In the genomic region with DNA sequence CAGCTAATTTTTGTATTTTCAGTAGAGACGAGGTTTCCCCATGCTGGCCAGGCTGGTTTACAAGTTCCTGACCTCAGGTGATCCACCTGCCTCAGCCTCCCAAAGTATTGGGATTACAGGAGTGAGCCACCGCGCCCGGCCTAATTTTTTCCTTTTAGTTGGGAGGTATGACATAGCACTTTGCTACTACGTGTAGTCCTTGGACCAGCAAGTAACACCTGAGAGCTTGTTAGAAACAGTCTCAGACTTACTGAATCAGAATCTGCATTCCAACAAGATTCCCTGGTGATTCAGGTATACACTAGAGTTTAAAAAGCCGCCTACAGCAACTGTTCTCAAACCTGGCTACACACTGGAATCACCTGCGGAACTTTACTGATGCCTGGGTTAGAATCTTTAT, we compare ENCODE assay signal across 29 cellular contexts. TPM values are rescaled to one million over a fixed set of nuclear protein-coding genes. Genes with fewer than 3 reads are reported as not detected.
DNase-seq lines count a peak whose midpoint lies in the region; ATAC-seq and TF ChIP-seq lines count a peak whose summit lies in the region.
"Had no signal": no experiment of that assay in that cellular context is flagged by ENCODE, and none has a peak within 500 bp of the region (broad histone marks: within the 10 kb centered on the region; RNA-seq: fewer than 3 reads in every experiment).

No MANE protein-coding gene starts in this region.

- H3K27ac ChIP-seq in endodermal cell (ENCODE audit: low read depth, low read length) (no peak overlapping the region), suprapubic skin (no peak overlapping the region), foreskin keratinocyte (no peak overlapping the region)
- H3K27ac ChIP-seq: BLaER1, SJCRH30 had no signal

- H3K4me3 ChIP-seq in endodermal cell (ENCODE audit: low read length) (no peak overlapping the region), suprapubic skin (no peak overlapping the region)
- H3K4me3 ChIP-seq: MG63 had no signal

- H3K9ac ChIP-seq in endodermal cell (ENCODE audit: extremely low read depth, low read length, poor library complexity, severe bottlenecking): no peak overlapping the region
- H3K9ac ChIP-seq: BLaER1 had no signal

- ATAC-seq in natural killer cell (no peak), foreskin keratinocyte (no peak)
- no peak for ATAC-seq in natural killer cell treated with Interleukin-12 subunit alpha and Interleukin-12 subunit beta and Interleukin-15 and Interleukin-18, amount 100 ng/mL, for 72 hours
- no peak for ATAC-seq in naive thymus-derived CD8-positive, alpha-beta T cell
- no peak for ATAC-seq in stimulated activated effector memory CD8-positive, alpha-beta T cell treated with anti-CD3 and anti-CD28 coated beads, Interleukin-12 subunit alpha, Interleukin-12 subunit beta, amount 100 ng/mL, for 72 hours
- ATAC-seq: PC-3, Right ventricle myocardium inferior had no signal

- no peaks in the 10 kb centered on the region for H3K9me3 Mint-ChIP-seq in natural killer cell
- no peaks in the 10 kb centered on the region for H3K9me3 Mint-ChIP-seq in natural killer cell treated with Interleukin-12 subunit alpha and Interleukin-12 subunit beta and Interleukin-15 and Interleukin-18, amount 100 ng/mL, for 72 hours
- no peaks in the 10 kb centered on the region for H3K9me3 Mint-ChIP-seq in endodermal cell
- H3K9me3 Mint-ChIP-seq in naive thymus-derived CD8-positive, alpha-beta T cell: peaks cover 0 to 6% (median 0%) of the 10 kb centered on the region in 9 donors
- H3K9me3 Mint-ChIP-seq in type B pancreatic cell: peaks cover 5% of the 10 kb centered on the region
- H3K9me3 Mint-ChIP-seq in stimulated activated effector memory CD8-positive, alpha-beta T cell treated with anti-CD3 and anti-CD28 coated beads, Interleukin-12 subunit alpha, Interleukin-12 subunit beta, amount 100 ng/mL, for 72 hours: no peaks in the 10 kb centered on the region

- TF ChIP-seq CTCF in natural killer cell (IDR thresholded peaks at IDR 0.05) (no peak), endodermal cell (conservative IDR thresholded peaks at IDR 0.05) (no peak), type B pancreatic cell (conservative IDR thresholded peaks at IDR 0.05) (no peak), suprapubic skin (IDR thresholded peaks at IDR 0.05) (no peak), foreskin keratinocyte (conservative IDR thresholded peaks at IDR 0.05) (no peak)

- intact Hi-C loops in natural killer cell (cut with micrococcal nuclease): no loop called here

- H3K4me1 ChIP-seq in endodermal cell (ENCODE audit: control insufficient read depth, insufficient read depth, low read length) (no peaks in the 10 kb centered on the region), suprapubic skin (peaks cover 27% of the 10 kb centered on the region), foreskin keratinocyte (peaks cover 6% of the 10 kb centered on the region)

- 94 to 97% methylated on average over 7 of the region's 7 CpGs for WGBS in endodermal cell (ENCODE audit: insufficient coverage in 1 of 2, insufficient read length in 1 of 2), 2 experiments
- WGBS in suprapubic skin: 90% methylated on average over 7 of the region's 7 CpGs

- no peak overlapping the region for H3K27ac Mint-ChIP-seq in natural killer cell
- H3K27ac Mint-ChIP-seq in natural killer cell treated with Interleukin-12 subunit alpha and Interleukin-12 subunit beta and Interleukin-15 and Interleukin-18, amount 100 ng/mL, for 72 hours: no peak overlapping the region
- peak overlapping the region; percentile 55 for H3K27ac Mint-ChIP-seq in endodermal cell
- H3K27ac Mint-ChIP-seq in naive thymus-derived CD8-positive, alpha-beta T cell: no peak overlapping the region
- peak overlapping the region; percentile 39 for H3K27ac Mint-ChIP-seq in type B pancreatic cell
- no peak overlapping the region for H3K27ac Mint-ChIP-seq in stimulated activated effector memory CD8-positive, alpha-beta T cell treated with anti-CD3 and anti-CD28 coated beads, Interleukin-12 subunit alpha, Interleukin-12 subunit beta, amount 100 ng/mL, for 72 hours
- H3K27ac Mint-ChIP-seq: CD4-positive, CD25-positive, alpha-beta regulatory T cell had no signal

- H3K27me3 ChIP-seq in endodermal cell (ENCODE audit: control insufficient read depth, insufficient read depth, low read length, poor library complexity, severe bottlenecking) (no peaks in the 10 kb centered on the region), suprapubic skin (no peaks in the 10 kb centered on the region), foreskin keratinocyte (peaks cover 30% of the 10 kb centered on the region)
- H3K27me3 ChIP-seq: MG63, SJCRH30 had no signal

- H3K4me1 Mint-ChIP-seq in natural killer cell: peaks cover 5 to 12% of the 10 kb centered on the region in 2 donors
- peaks cover 0 to 9% of the 10 kb centered on the region in 2 donors for H3K4me1 Mint-ChIP-seq in natural killer cell treated with Interleukin-12 subunit alpha and Interleukin-12 subunit beta and Interleukin-15 and Interleukin-18, amount 100 ng/mL, for 72 hours (ENCODE audit: low read depth in 2 of 2)
- peaks cover 24% of the 10 kb centered on the region for H3K4me1 Mint-ChIP-seq in endodermal cell
- peaks cover 3 to 20% (median 13%) of the 10 kb centered on the region in 4 donors for H3K4me1 Mint-ChIP-seq in naive thymus-derived CD8-positive, alpha-beta T cell
- peaks cover 22% of the 10 kb centered on the region for H3K4me1 Mint-ChIP-seq in type B pancreatic cell (ENCODE audit: unreplicated experiment)
- H3K4me1 Mint-ChIP-seq in stimulated activated effector memory CD8-positive, alpha-beta T cell treated with anti-CD3 and anti-CD28 coated beads, Interleukin-12 subunit alpha, Interleukin-12 subunit beta, amount 100 ng/mL, for 72 hours: peaks cover 6% of the 10 kb centered on the region

- POLR2A ChIA-PET in naive thymus-derived CD8-positive, alpha-beta T cell (lab: Charles Lee): no interaction called here

- TF ChIP-seq POLR2A in suprapubic skin (IDR thresholded peaks at IDR 0.05): no peak

- no peaks in the 10 kb centered on the region for H3K36me3 ChIP-seq in endodermal cell (ENCODE audit: control insufficient read depth, insufficient read depth, low read length)
- no peaks in the 10 kb centered on the region for H3K36me3 ChIP-seq in suprapubic skin
- H3K36me3 ChIP-seq: BLaER1, MG63, SJCRH30 had no signal

- no peak for DNase-seq in natural killer cell
- no peak for DNase-seq in natural killer cell treated with Interleukin-12 subunit alpha and Interleukin-12 subunit beta and Interleukin-15 and Interleukin-18, amount 100 ng/mL, for 72 hours (ENCODE audit: low spot score)
- DNase-seq in endodermal cell: no peak
- DNase-seq in naive thymus-derived CD8-positive, alpha-beta T cell: no peak
- DNase-seq in type B pancreatic cell (ENCODE audit: extremely low spot score, unreplicated experiment): no peak
- no peak for DNase-seq in stimulated activated effector memory CD8-positive, alpha-beta T cell treated with anti-CD3 and anti-CD28 coated beads, Interleukin-12 subunit alpha, Interleukin-12 subunit beta, amount 100 ng/mL, for 72 hours (ENCODE audit: low spot score in 2 of 2)
- no peak for DNase-seq in suprapubic skin (ENCODE audit: low spot score in 2 of 2)
- no peak for DNase-seq in foreskin keratinocyte
- DNase-seq: CD4-positive, CD25-positive, alpha-beta regulatory T cell; DMS53; HCEC 1CT; IMR-90; KG1; MG63; NCI-H1105 treated with DMSO at 0.1 percent for 48 hours; NCI-H146; NCI-H1930; NCI-H2107; NCI-H446; NCI-H524 treated with DMSO at 0.1 percent for 48 hours; NCI-H774; PC-3; SJCRH30 had no signal

- peak overlapping the region; percentile 60 for H3K4me3 Mint-ChIP-seq in natural killer cell
- no peak overlapping the region for H3K4me3 Mint-ChIP-seq in natural killer cell treated with Interleukin-12 subunit alpha and Interleukin-12 subunit beta and Interleukin-15 and Interleukin-18, amount 100 ng/mL, for 72 hours
- H3K4me3 Mint-ChIP-seq in endodermal cell: peak overlapping the region; percentile 95
- H3K4me3 Mint-ChIP-seq in naive thymus-derived CD8-positive, alpha-beta T cell: peak overlapping the region in 6 of 10 donors; percentile 10 to 62 (median 38)
- H3K4me3 Mint-ChIP-seq in type B pancreatic cell: peak overlapping the region; percentile 85
- no peak overlapping the region for H3K4me3 Mint-ChIP-seq in stimulated activated effector memory CD8-positive, alpha-beta T cell treated with anti-CD3 and anti-CD28 coated beads, Interleukin-12 subunit alpha, Interleukin-12 subunit beta, amount 100 ng/mL, for 72 hours

- H3K36me3 Mint-ChIP-seq in natural killer cell (no peaks in the 10 kb centered on the region), endodermal cell (ENCODE audit: low read depth) (peaks cover 1% of the 10 kb centered on the region), type B pancreatic cell (peaks cover 4% of the 10 kb centered on the region)
- no peaks in the 10 kb centered on the region for H3K36me3 Mint-ChIP-seq in natural killer cell treated with Interleukin-12 subunit alpha and Interleukin-12 subunit beta and Interleukin-15 and Interleukin-18, amount 100 ng/mL, for 72 hours
- no peaks in the 10 kb centered on the region for H3K36me3 Mint-ChIP-seq in naive thymus-derived CD8-positive, alpha-beta T cell
- H3K36me3 Mint-ChIP-seq in stimulated activated effector memory CD8-positive, alpha-beta T cell treated with anti-CD3 and anti-CD28 coated beads, Interleukin-12 subunit alpha, Interleukin-12 subunit beta, amount 100 ng/mL, for 72 hours: no peaks in the 10 kb centered on the region
- H3K36me3 Mint-ChIP-seq: CD4-positive, CD25-positive, alpha-beta regulatory T cell had no signal

- H3K9me3 ChIP-seq in endodermal cell (ENCODE audit: control insufficient read depth, low read length) (no peaks in the 10 kb centered on the region), suprapubic skin (no peaks in the 10 kb centered on the region)
- H3K9me3 ChIP-seq: BLaER1, MG63, SJCRH30 had no signal

- TF ChIP-seq EP300 in suprapubic skin (IDR thresholded peaks at IDR 0.05): no peak

- peaks cover 32 to 44% of the 10 kb centered on the region in 2 donors for H3K27me3 Mint-ChIP-seq in natural killer cell (ENCODE audit: low read depth in 2 of 2)
- peaks cover 36% of the 10 kb centered on the region in 2 donors for H3K27me3 Mint-ChIP-seq in natural killer cell treated with Interleukin-12 subunit alpha and Interleukin-12 subunit beta and Interleukin-15 and Interleukin-18, amount 100 ng/mL, for 72 hours
- peaks cover 9% of the 10 kb centered on the region for H3K27me3 Mint-ChIP-seq in endodermal cell (ENCODE audit: insufficient read depth)
- peaks cover 36 to 72% (median 53%) of the 10 kb centered on the region in 5 donors for H3K27me3 Mint-ChIP-seq in naive thymus-derived CD8-positive, alpha-beta T cell
- peaks cover 4% of the 10 kb centered on the region for H3K27me3 Mint-ChIP-seq in type B pancreatic cell

RNA-seq across cellular contexts. Expression of a gene that starts 1.8 kb away (rescaled TPM):
- total RNA-seq in natural killer cell (1 to 10 TPM in 2 of 3 donors, under 1 TPM in 1; 0.71 to 1.2 (median 1.1) TPM), endodermal cell (100 to 1,000 TPM; 237 to 319 TPM), type B pancreatic cell (ENCODE audit: low replicate concordance) (195 and 301 TPM in 2 replicates), suprapubic skin (10 to 100 TPM; 11.0 to 27.2 (median 13.6) TPM), foreskin keratinocyte (21.5 and 25.0 TPM in 2 replicates)
- 1 to 10 TPM; 1.0 to 2.2 TPM for total RNA-seq in natural killer cell treated with Interleukin-12 subunit alpha and Interleukin-12 subunit beta and Interleukin-15 and Interleukin-18, amount 100 ng/mL, for 72 hours
- polyA plus RNA-seq in endodermal cell (2013, experiment 1 of 2): 114 TPM
- polyA plus RNA-seq in endodermal cell (2013, experiment 2 of 2): 116 TPM
- total RNA-seq in naive thymus-derived CD8-positive, alpha-beta T cell: under 1 TPM; 0.25 to 0.55 TPM
- under 1 TPM; 0.03 to 0.22 (median 0.03) TPM for polyA plus RNA-seq in naive thymus-derived CD8-positive, alpha-beta T cell
- 17.0 and 21.0 TPM in 2 replicates for polyA plus RNA-seq in foreskin keratinocyte

RNA-seq across cellular contexts. Expression of a gene that starts 36.0 kb away (rescaled TPM):
- total RNA-seq in natural killer cell (not detected), endodermal cell (not detected), type B pancreatic cell (ENCODE audit: low replicate concordance) (not detected in 2 replicates), suprapubic skin (not detected), foreskin keratinocyte (not detected in 2 replicates)
- total RNA-seq in natural killer cell treated with Interleukin-12 subunit alpha and Interleukin-12 subunit beta and Interleukin-15 and Interleukin-18, amount 100 ng/mL, for 72 hours: not detected
- polyA plus RNA-seq in endodermal cell (2013, experiment 1 of 2): not detected
- not detected for polyA plus RNA-seq in endodermal cell (2013, experiment 2 of 2)
- not detected for total RNA-seq in naive thymus-derived CD8-positive, alpha-beta T cell
- polyA plus RNA-seq in naive thymus-derived CD8-positive, alpha-beta T cell: not detected
- not detected in 2 replicates for polyA plus RNA-seq in foreskin keratinocyte
- total RNA-seq: A172; CD4-positive, CD25-positive, alpha-beta regulatory T cell; Daoy; G401; H1; IMR-90; PC-3; Right ventricle myocardium inferior; SJCRH30 had no signal
- polyA plus RNA-seq: CD4-positive, CD25-positive, alpha-beta regulatory T cell; H1; IMR-90 had no signal

Comparison
In these comparisons a context has a peak if more than half of its experiments do, and no peak if none do; other contexts are left out.
1. H3K4me3 Mint-ChIP-seq: peak in natural killer cell (single experiment), endodermal cell (single experiment), naive thymus-derived CD8-positive, alpha-beta T cell (6 of 10) and type B pancreatic cell (single experiment); none in natural killer cell treated with Interleukin-12 subunit alpha and Interleukin-12 subunit beta and Interleukin-15 and Interleukin-18, amount 100 ng/mL, for 72 hours (single experiment) and stimulated activated effector memory CD8-positive, alpha-beta T cell treated with anti-CD3 and anti-CD28 coated beads, Interleukin-12 subunit alpha, Interleukin-12 subunit beta, amount 100 ng/mL, for 72 hours (single experiment).
2. H3K27ac Mint-ChIP-seq: peak in endodermal cell (single experiment) and type B pancreatic cell (single experiment); none in natural killer cell (0 of 2), natural killer cell treated with Interleukin-12 subunit alpha and Interleukin-12 subunit beta and Interleukin-15 and Interleukin-18, amount 100 ng/mL, for 72 hours (0 of 2), naive thymus-derived CD8-positive, alpha-beta T cell (0 of 10) and stimulated activated effector memory CD8-positive, alpha-beta T cell treated with anti-CD3 and anti-CD28 coated beads, Interleukin-12 subunit alpha, Interleukin-12 subunit beta, amount 100 ng/mL, for 72 hours (single experiment).